In the genomic region with DNA sequence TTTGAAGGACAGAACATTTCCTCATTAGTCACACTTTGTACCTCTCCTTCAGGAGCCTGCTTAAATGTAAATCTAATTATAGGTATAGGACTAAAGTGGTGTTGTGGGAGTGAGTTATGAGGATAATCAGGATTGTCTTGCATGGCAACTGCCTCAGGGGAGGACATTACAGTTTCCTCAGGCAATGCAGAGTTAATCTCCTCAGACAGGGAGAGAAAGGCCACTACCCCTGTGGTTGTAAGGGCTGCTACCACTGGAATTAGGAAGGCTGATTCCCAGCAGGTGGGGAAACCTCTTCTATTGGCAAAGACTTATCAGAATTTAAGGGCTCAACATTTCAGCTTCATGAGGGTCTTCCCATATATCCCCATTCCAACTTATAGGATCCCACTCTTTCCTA, we compare ENCODE assay signal across 17 cellular contexts.
DNase-seq lines count a peak whose midpoint lies in the region; ATAC-seq and TF ChIP-seq lines count a peak whose summit lies in the region.
"Had no signal": no experiment of that assay in that cellular context is flagged by ENCODE, and none has a peak within 500 bp of the region (broad histone marks: within the 10 kb centered on the region; RNA-seq: fewer than 3 reads in every experiment).

No MANE protein-coding gene starts in this region.

- H3K27me3 Mint-ChIP-seq in neural progenitor cell (ENCODE audit: insufficient read depth, low read depth) (no peaks in the 10 kb centered on the region), MCF 10A (ENCODE audit: insufficient read depth, unreplicated experiment) (no peaks in the 10 kb centered on the region)
- H3K27me3 Mint-ChIP-seq: CD8-positive, alpha-beta memory T cell had no signal

- H3K27ac Mint-ChIP-seq in neural progenitor cell (no peak overlapping the region), MCF 10A (ENCODE audit: low read depth, unreplicated experiment) (no peak overlapping the region)
- H3K27ac Mint-ChIP-seq: CD8-positive, alpha-beta memory T cell; GM23338 had no signal

- BruUV-seq in MCF 10A (replicated peaks; lab: Mats Ljungman, UMichigan) = no TSS peak

- POLR2A ChIA-PET in HEK293 (lab: Yijun Ruan, JAX) (no interaction called here), MCF 10A (lab: Yijun Ruan, JAX) (no interaction called here)

- H3K4me3 ChIP-seq in HEK293 (ENCODE audit: low read depth, low read length) = no peak overlapping the region
- no peak overlapping the region for H3K4me3 ChIP-seq in neural progenitor cell
- H3K4me3 ChIP-seq: BLaER1, GM12878, GM23338, K562 had no signal

- TF ChIP-seq CTCF in HEK293 (tag by site-specific recombination; IDR thresholded peaks at IDR 0.05) (no peak), neural progenitor cell (IDR thresholded peaks at IDR 0.05) (no peak), MCF 10A (IDR thresholded peaks at IDR 0.05; ENCODE audit: unreplicated experiment) (no peak)

- H3K79me2 ChIP-seq in neural progenitor cell (ENCODE audit: low read depth) = no peaks in the 10 kb centered on the region

- no peak overlapping the region for H3K4me3 Mint-ChIP-seq in neural progenitor cell
- H3K4me3 Mint-ChIP-seq in MCF 10A (ENCODE audit: unreplicated experiment) = no peak overlapping the region
- H3K4me3 Mint-ChIP-seq: CD8-positive, alpha-beta memory T cell; GM23338 had no signal

- no peaks in the 10 kb centered on the region for H3K9me3 ChIP-seq in HEK293 (ENCODE audit: control insufficient read depth, insufficient read depth, low read depth, low read length)
- no peaks in the 10 kb centered on the region for H3K9me3 ChIP-seq in neural progenitor cell (ENCODE audit: low read depth)

- H3K36me3 Mint-ChIP-seq in neural progenitor cell = no peaks in the 10 kb centered on the region
- H3K36me3 Mint-ChIP-seq in MCF 10A (ENCODE audit: insufficient read depth, unreplicated experiment) = no peaks in the 10 kb centered on the region
- H3K36me3 Mint-ChIP-seq: CD8-positive, alpha-beta memory T cell had no signal

- H3K4me1 ChIP-seq in HEK293 (ENCODE audit: control insufficient read depth, insufficient read depth, low read length) (no peaks in the 10 kb centered on the region), neural progenitor cell (no peaks in the 10 kb centered on the region)
- H3K4me1 ChIP-seq: BLaER1 had no signal

- ATAC-seq in HG02610 (IDR thresholded peaks at IDR 0.05; ENCODE audit: unreplicated experiment) = no peak
- ATAC-seq: GM12878, GM23338, K562 had no signal

- H3K9me3 Mint-ChIP-seq in neural progenitor cell (no peaks in the 10 kb centered on the region), MCF 10A (ENCODE audit: unreplicated experiment) (peaks cover 20% of the 10 kb centered on the region)

- no peak overlapping the region for H3K4me2 ChIP-seq in neural progenitor cell
- H3K4me2 ChIP-seq: BLaER1, GM23338 had no signal

- no peaks in the 10 kb centered on the region for H3F3A ChIP-seq in neural progenitor cell (ENCODE audit: low read depth)

- H3K27me3 ChIP-seq in neural progenitor cell = no peaks in the 10 kb centered on the region
- H3K27me3 ChIP-seq: BLaER1 had no signal

- intact Hi-C loops in MCF 10A (cut with micrococcal nuclease) = no loop called here

- CTCF ChIA-PET in HEK293 (lab: Yijun Ruan, JAX) (no interaction called here), MCF 10A (lab: Yijun Ruan, JAX) (no interaction called here)

- no peak overlapping the region for H3K9ac ChIP-seq in neural progenitor cell
- H3K9ac ChIP-seq: BLaER1 had no signal

- no peaks in the 10 kb centered on the region for H3K4me1 Mint-ChIP-seq in neural progenitor cell
- no peaks in the 10 kb centered on the region for H3K4me1 Mint-ChIP-seq in MCF 10A (ENCODE audit: insufficient read depth, unreplicated experiment)
- H3K4me1 Mint-ChIP-seq: CD8-positive, alpha-beta memory T cell; GM23338 had no signal

- no peak overlapping the region for H2AFZ ChIP-seq in neural progenitor cell (replicated peaks)
- H2AFZ ChIP-seq: GM23338 had no signal

- no peak overlapping the region for H3K27ac ChIP-seq in HEK293 (ENCODE audit: extremely low read depth, low read depth, low read length)
- H3K27ac ChIP-seq in neural progenitor cell = no peak overlapping the region
- H3K27ac ChIP-seq: 22Rv1, BLaER1 had no signal

- DNase-seq in NCI-H1417 (lab: John Stamatoyannopoulos, UW) (peak in 2 of 3 experiments; percentile 43 to 80), NCI-H1417 treated with DMSO at 0.1 percent for 48 hours (lab: John Stamatoyannopoulos, UW) (no peak), NCI-H82 treated with DMSO at 0.1 percent for 48 hours (lab: John Stamatoyannopoulos, UW; ENCODE audit: unreplicated experiment) (peak; percentile 71), neural progenitor cell (ENCODE audit: low spot score) (peak; percentile 32), MCF 10A (ENCODE audit: unreplicated experiment) (no peak), cerebellar nuclear complex (lab: John Stamatoyannopoulos, UW) (no peak)
- DNase-seq: AML-193; CD8-positive, alpha-beta memory T cell; DMS 273 treated with DMSO at 0.1 percent for 48 hours; H7 had no signal

- H4K20me1 ChIP-seq in neural progenitor cell (ENCODE audit: low read depth) = no peaks in the 10 kb centered on the region
- H4K20me1 ChIP-seq: BLaER1 had no signal

- H3K36me3 ChIP-seq in HEK293 (ENCODE audit: control insufficient read depth in 2 of 2, insufficient read depth in 1 of 2, low read length in 2 of 2) = no peaks in the 10 kb centered on the region
- no peaks in the 10 kb centered on the region for H3K36me3 ChIP-seq in neural progenitor cell
- H3K36me3 ChIP-seq: BLaER1 had no signal

TF ChIP-seq in HEK293, 187 proteins besides CTCF, POLR2A, EP300 and RAD21:
- TF ChIP-seq, protein P1, sequence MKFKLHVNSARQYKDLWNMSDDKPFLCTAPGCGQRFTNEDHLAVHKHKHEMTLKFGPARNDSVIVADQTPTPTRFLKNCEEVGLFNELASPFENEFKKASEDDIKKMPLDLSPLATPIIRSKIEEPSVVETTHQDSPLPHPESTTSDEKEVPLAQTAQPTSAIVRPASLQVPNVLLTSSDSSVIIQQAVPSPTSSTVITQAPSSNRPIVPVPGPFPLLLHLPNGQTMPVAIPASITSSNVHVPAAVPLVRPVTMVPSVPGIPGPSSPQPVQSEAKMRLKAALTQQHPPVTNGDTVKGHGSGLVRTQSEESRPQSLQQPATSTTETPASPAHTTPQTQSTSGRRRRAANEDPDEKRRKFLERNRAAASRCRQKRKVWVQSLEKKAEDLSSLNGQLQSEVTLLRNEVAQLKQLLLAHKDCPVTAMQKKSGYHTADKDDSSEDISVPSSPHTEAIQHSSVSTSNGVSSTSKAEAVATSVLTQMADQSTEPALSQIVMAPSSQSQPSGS (tag by site-specific recombination; IDR thresholded peaks at IDR 0.05; ENCODE audit: low read depth) = no peak
- TF ChIP-seq MZF1 (tag by site-specific recombination; IDR thresholded peaks at IDR 0.05; ENCODE audit: borderline replicate concordance) (no peak), ZFP69B (tag by site-specific recombination; IDR thresholded peaks at IDR 0.05) (no peak), SETDB1 (IDR thresholded peaks at IDR 0.05; ENCODE audit: insufficient read length, low read length) (peak; percentile 60)

Comparison
In these comparisons a context has a peak if more than half of its experiments do, and no peak if none do; other contexts are left out.
1. DNase-seq: peak in NCI-H1417 (2 of 3), NCI-H82 treated with DMSO at 0.1 percent for 48 hours (single experiment) and neural progenitor cell (single experiment); none in NCI-H1417 treated with DMSO at 0.1 percent for 48 hours (single experiment), MCF 10A (single experiment) and cerebellar nuclear complex (0 of 2).